21 cellular contexts compared by ENCODE assay signal in genomic region chr11:133506551-133507094, GRCh38. TPM values are rescaled to one million over a fixed set of nuclear protein-coding genes. Genes with fewer than 3 reads are reported as not detected.
DNase-seq lines count a peak whose midpoint lies in the region; ATAC-seq, FAIRE-seq and TF ChIP-seq lines count a peak whose summit lies in the region.
"Had no signal": no experiment of that assay in that cellular context is flagged by ENCODE, and none has a peak within 500 bp of the region (broad histone marks: within the 10 kb centered on the region; RNA-seq: fewer than 3 reads in every experiment).

No MANE protein-coding gene starts in this region.

- H3K4me3 ChIP-seq in thyroid gland (replicated peaks in 1 of 3), result no peak overlapping the region

- DNase-seq in GM12892 (ENCODE audit: insufficient read length), result no peak
- DNase-seq in SK-MEL-5 (ENCODE audit: low read depth, low spot score), result peak; percentile 35
- DNase-seq in medulla oblongata (ENCODE audit: extremely low spot score), result peak; percentile 76
- DNase-seq in pons (ENCODE audit: low spot score), result peak; percentile 78
- DNase-seq in AG20443 (ENCODE audit: low spot score), result no peak
- no peak for DNase-seq in thyroid gland
- DNase-seq: Caco-2; CD8-positive, alpha-beta T cell; H7; IMR-90; KG1; MM.1S; NCI-H2029 treated with DMSO at 0.1 percent for 48 hours; NCI-H446 treated with DMSO at 0.1 percent for 48 hours; NCI-H526; NCI-H82; NK-92 treated with Interleukin-12 subunit alpha and Interleukin-12 subunit beta, amount 100 ng/mL, for 24 hours; SHP77 had no signal

- no peaks in the 10 kb centered on the region for H3K36me3 ChIP-seq in thyroid gland

- TF ChIP-seq POLR2A in GM12892 (IDR thresholded peaks at IDR 0.05; ENCODE audit: low read depth, low read length) (no peak), thyroid gland (IDR thresholded peaks at IDR 0.05) (no peak)

- H3K9me3 ChIP-seq in thyroid gland, result no peaks in the 10 kb centered on the region
- H3K9me3 ChIP-seq: Caco-2 had no signal

- intact Hi-C loops in thyroid gland (cut with DNase I), result no loop called here

- TF ChIP-seq CTCF in thyroid gland (IDR thresholded peaks at IDR 0.05), result no peak

- no peak overlapping the region for H3K27ac ChIP-seq in thyroid gland

- H3K27me3 ChIP-seq in thyroid gland, result no peaks in the 10 kb centered on the region

- WGBS in thyroid gland, 2 donors, result 80 to 86% methylated on average over 6 of the region's 6 CpGs

- H3K4me1 ChIP-seq in thyroid gland, result no peaks in the 10 kb centered on the region
- H3K4me1 ChIP-seq: Caco-2 had no signal

- ATAC-seq in HG03196 (IDR thresholded peaks at IDR 0.05; ENCODE audit: unreplicated experiment), result no peak
- ATAC-seq: CD8-positive, alpha-beta T cell had no signal

- FAIRE-seq in GM12892 (lab: Jason Lieb, UNC), result peak; percentile 9
- FAIRE-seq: G401.6 had no signal

- in situ Hi-C loops in SK-MEL-5 (cut with HindIII; ENCODE audit: low pct_unique_long_range_greater_than_20kb, low sequenced_read_pairs), result no loop called here

RNA-seq across cellular contexts. Expression of gene OPCML, which starts 25.7 kb away (rescaled TPM):
- polyA plus RNA-seq in GM12892 (2012; ENCODE audit: missing spikeins), result not detected
- not detected in 2 replicates for total RNA-seq in SK-MEL-5 (2014; rRNA removed; shearing (Covaris generic))
- not detected in 2 replicates for polyA plus RNA-seq in SK-MEL-5 (2015; cell fraction: cytosol; rRNA removed)
- not detected in 2 replicates for polyA plus RNA-seq in SK-MEL-5 (2015; cell fraction: nucleus; rRNA removed)
- under 1 TPM in 1 of 4 donors, not detected in 3; 0.33 TPM for total RNA-seq in thyroid gland
- total RNA-seq: A172; Caco-2; CD8-positive, alpha-beta T cell had no signal

Comparison
In these comparisons a context has a peak if more than half of its experiments do, and no peak if none do; other contexts are left out.
1. DNase-seq: peak in SK-MEL-5 (single experiment), medulla oblongata (single experiment) and pons (single experiment); none in GM12892 (single experiment), AG20443 (single experiment) and thyroid gland (0 of 2).